27 cellular contexts compared by ENCODE assay signal in genomic region chr18:56120781-56121180, GRCh38.
"Had no signal": no experiment of that assay in that cellular context is flagged by ENCODE, and none has a peak within 500 bp of the region (broad histone marks: within the 10 kb centered on the region; RNA-seq: fewer than 3 reads in every experiment).

No MANE protein-coding gene starts in this region.

- H3K36me3 ChIP-seq: neural progenitor cell, ovary, right lobe of liver, sigmoid colon, suprapubic skin, tibial artery, transverse colon, upper lobe of right lung, uterus had no signal

- ATAC-seq: natural killer cell; psoas muscle; right cardiac atrium; right lobe of liver; stimulated activated memory B cell treated with anti-CD40 and anti-IgM and Interleukin-4, amounts not matched to agents 10 μg/mL and 1 μg/mL and 100 μg/mL, for 72 hours; stimulated activated naive CD8-positive, alpha-beta T cell treated with anti-CD3 and anti-CD28 coated beads, Interleukin-15, amount 100 ng/mL, for 72 hours; stimulated activated naive CD8-positive, alpha-beta T cell treated with anti-CD3 and anti-CD28 coated beads, Interleukin-15, Interleukin-2, amounts not matched to agents 100 U/mL and 50 U/mL, for 24 hours; upper lobe of right lung had no signal

- H3K9me3 ChIP-seq: ovary, psoas muscle, right lobe of liver, sigmoid colon, suprapubic skin, testis, tibial artery, transverse colon, upper lobe of right lung, uterus had no signal

- H3K9ac ChIP-seq: neural progenitor cell, parathyroid adenoma had no signal

- H3K27ac ChIP-seq: neural progenitor cell, ovary, parathyroid adenoma, psoas muscle, right lobe of liver, sigmoid colon, suprapubic skin, testis, tibial artery, transverse colon, upper lobe of right lung, uterus had no signal

- DNase-seq: natural killer cell; occipital lobe; ovary; posterior cingulate gyrus; psoas muscle; right cardiac atrium; right lobe of liver; sigmoid colon; small intestine; stimulated activated CD4-positive, alpha-beta T cell treated with anti-CD3 and anti-CD28 coated beads, Interleukin-15, amount 100 ng/mL, for 24 hours; stimulated activated CD4-positive, alpha-beta T cell treated with anti-CD3 and anti-CD28 coated beads, Interleukin-2, amount 100 ng/mL, for 24 hours; stimulated activated CD4-positive, alpha-beta T cell treated with anti-CD3 and anti-CD28 coated beads, Interleukin-2, amount 100 ng/mL, for 48 hours; stimulated activated CD4-positive, alpha-beta T cell treated with anti-CD3 and anti-CD28 coated beads, Interleukin-4, amount 100 ng/mL, for 4 hours; stimulated activated CD8-positive, alpha-beta memory T cell treated with anti-CD3 and anti-CD28 coated beads, Interleukin-4, amount 100 ng/mL, for 48 hours; stimulated activated naive CD4-positive, alpha-beta T cell; stimulated activated naive CD8-positive, alpha-beta T cell treated with anti-CD3 and anti-CD28 coated beads, Interleukin-15, amount 100 ng/mL, for 72 hours; stimulated activated naive CD8-positive, alpha-beta T cell treated with anti-CD3 and anti-CD28 coated beads, Interleukin-15, Interleukin-2, amounts not matched to agents 100 U/mL and 50 U/mL, for 24 hours; substantia nigra; testis; tibial artery; transverse colon; upper lobe of right lung; uterus had no signal

- H3K4me3 ChIP-seq: neural progenitor cell, ovary, psoas muscle, right lobe of liver, sigmoid colon, suprapubic skin, testis, tibial artery, transverse colon, upper lobe of right lung, uterus had no signal
